ENCODE assay signal across 8 cellular contexts in the genomic region with DNA sequence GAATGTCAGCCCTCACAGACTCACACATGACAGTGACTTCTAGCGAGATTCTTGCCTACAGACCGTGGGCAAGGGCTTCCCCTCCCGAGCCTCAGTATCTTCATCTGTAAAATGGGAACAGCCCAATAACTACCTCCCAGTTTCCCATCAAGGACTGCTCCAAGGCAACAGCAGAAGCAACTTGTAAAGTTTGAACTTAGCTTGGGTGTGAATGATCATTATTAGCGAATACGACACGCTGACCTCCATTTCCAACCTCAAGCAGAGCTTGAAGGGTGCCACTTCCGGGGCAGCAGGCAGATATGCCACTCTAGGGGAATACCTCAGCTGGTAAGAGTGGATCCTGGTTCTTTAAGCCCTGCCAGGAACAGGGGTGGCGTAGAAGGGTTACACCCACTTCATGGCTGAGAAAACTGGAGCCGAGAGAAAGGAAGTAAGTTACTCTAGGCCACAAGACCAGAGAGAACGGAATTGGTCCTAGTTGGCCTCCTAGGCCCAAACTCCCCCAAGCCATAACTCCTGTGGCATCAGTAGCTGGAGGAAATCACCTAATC. TPM values are rescaled to one million over a fixed set of nuclear protein-coding genes. Genes with fewer than 3 reads are reported as not detected.
DNase-seq lines count a peak whose midpoint lies in the region; ATAC-seq and TF ChIP-seq lines count a peak whose summit lies in the region.

No MANE protein-coding gene starts in this region.

- WGBS in aorta, 2 donors, result 68% methylated on average over 10 of the region's 10 CpGs

- TF ChIP-seq CTCF in RWPE1 (conservative IDR thresholded peaks at IDR 0.05; ENCODE audit: low read depth), result no peak

- peak; percentile 76 for DNase-seq in activated CD8-positive, alpha-beta memory T cell treated with anti-CD3 and anti-CD28 coated beads for 24 hours
- no peak for DNase-seq in activated CD8-positive, alpha-beta memory T cell treated with anti-CD3 and anti-CD28 coated beads, Interleukin-2, amount 50 U/mL, for 4 hours
- DNase-seq in RWPE1 (ENCODE audit: low spot score) (no peak), aorta (peak; percentile 45 to 61)

- POLR2A ChIA-PET in RWPE1 (lab: Yijun Ruan, JAX; ENCODE audit: low non-redundant PET), result interaction anchor here (0.7 kb wide), 2 partner anchors 14 to 599 kb away, joined by 3 to 4 read pairs; a partner anchor contains a TSS

- CTCF ChIA-PET in RWPE1 (lab: Yijun Ruan, JAX), result interaction anchor here (0.5 to 1.3 kb wide), 4 partner anchors 29 to 118 kb away, joined by 3 to 4 read pairs (median 3); no protein-coding TSS in a partner anchor

- H3K27ac ChIP-seq in RWPE1, result peak overlapping the region; percentile 96
- peak overlapping the region; percentile 99 for H3K27ac ChIP-seq in cingulate gyrus (ENCODE audit: low read depth, low read length)
- no peak overlapping the region for H3K27ac ChIP-seq in aorta (ENCODE audit: low read depth in 1 of 2, low read length in 2 of 2)

- H3K9me3 ChIP-seq in mononuclear cell (ENCODE audit: low read depth, low read length) (no peaks in the 10 kb centered on the region), aorta (ENCODE audit: control insufficient read depth, low read length) (no peaks in the 10 kb centered on the region)

- peaks cover 0 to 3% of the 10 kb centered on the region in 2 donors for H3K36me3 ChIP-seq in aorta (ENCODE audit: control insufficient read depth in 1 of 2, insufficient read depth in 2 of 2, low read length in 1 of 2)

- H3K4me1 ChIP-seq in mononuclear cell (ENCODE audit: insufficient read depth, low read length) (peaks cover 77% of the 10 kb centered on the region), aorta (ENCODE audit: control insufficient read depth in 1 of 2, insufficient read depth in 2 of 2, low read length in 2 of 2) (no peaks in the 10 kb centered on the region)

- intact Hi-C loops in aorta (cut with DNase I), result loop anchor here (5.0 to 10.0 kb wide), 5 partner anchors 88 to 168 kb away; a partner anchor contains a TSS

- H3K4me3 ChIP-seq in mononuclear cell (ENCODE audit: low read length), result peak overlapping the region; percentile 98
- H3K4me3 ChIP-seq in aorta (ENCODE audit: low read length in 2 of 2), result no peak overlapping the region

- no peak for ATAC-seq in aorta (ENCODE audit: low FRiP score)
- no peak for ATAC-seq in GM18907 (IDR thresholded peaks at IDR 0.05; ENCODE audit: unreplicated experiment)
- no peak for ATAC-seq in HG02973 (IDR thresholded peaks at IDR 0.05; ENCODE audit: unreplicated experiment)

- H3K27me3 ChIP-seq in mononuclear cell (ENCODE audit: insufficient read depth, low read length), result no peaks in the 10 kb centered on the region
- no peaks in the 10 kb centered on the region for H3K27me3 ChIP-seq in aorta (ENCODE audit: control insufficient read depth in 1 of 2, insufficient read depth in 2 of 2, low read length in 1 of 2)

RNA-seq across cellular contexts. Expression of a gene that starts 2.0 kb away (rescaled TPM):
- total RNA-seq in mononuclear cell (24.9 TPM), aorta (10 to 100 TPM; 23.2 to 40.6 TPM)
- 10 to 100 TPM in 1 of 2 donors, 1 to 10 TPM in 1; 8.5 to 13.4 TPM for polyA plus RNA-seq in aorta

RNA-seq across cellular contexts. Expression of a gene that starts 14.0 kb away (rescaled TPM):
- total RNA-seq in mononuclear cell (0.10 TPM), aorta (not detected)
- polyA plus RNA-seq in aorta, result 10 to 100 TPM in 1 of 2 donors, under 1 TPM in 1; 0.08 to 21.5 TPM

Comparison
In these comparisons a context has a peak if more than half of its experiments do, and no peak if none do; other contexts are left out.
1. DNase-seq: peak in activated CD8-positive, alpha-beta memory T cell treated with anti-CD3 and anti-CD28 coated beads for 24 hours (single experiment) and aorta (2 of 2); none in activated CD8-positive, alpha-beta memory T cell treated with anti-CD3 and anti-CD28 coated beads, Interleukin-2, amount 50 U/mL, for 4 hours (single experiment) and RWPE1 (single experiment).
2. H3K27ac ChIP-seq: peak in RWPE1 (single experiment) and cingulate gyrus (single experiment); none in aorta (0 of 2).